9 cellular contexts compared by ENCODE assay signal in genomic region chr20:38673731-38674177, GRCh38. TPM values are rescaled to one million over a fixed set of nuclear protein-coding genes. Genes with fewer than 3 reads are reported as not detected.
DNase-seq lines count a peak whose midpoint lies in the region; ATAC-seq, FAIRE-seq and TF ChIP-seq lines count a peak whose summit lies in the region.
"Had no signal": no experiment of that assay in that cellular context is flagged by ENCODE, and none has a peak within 500 bp of the region (broad histone marks: within the 10 kb centered on the region; RNA-seq: fewer than 3 reads in every experiment).

No MANE protein-coding gene starts in this region.

- no peaks in the 10 kb centered on the region for H3K4me1 ChIP-seq in mesendoderm (ENCODE audit: control insufficient read depth, low read depth, low read length)

- no peak overlapping the region for H2BK15ac ChIP-seq in mesendoderm (replicated peaks; ENCODE audit: low read depth)

- H3K56ac ChIP-seq in mesendoderm (ENCODE audit: low read length), result peak overlapping the region; percentile 83

- H3K4me3 ChIP-seq in GM12864 (ENCODE audit: low read depth, low read length) (peak overlapping the region; percentile 58), mesendoderm (ENCODE audit: low read length) (peak overlapping the region; percentile 53)
- H3K4me3 ChIP-seq in Jurkat, Clone E6-1 (ENCODE audit: low read length), result peak overlapping the region; percentile 73

- no peak overlapping the region for H2AK5ac ChIP-seq in mesendoderm (ENCODE audit: low read length)

- peak overlapping the region; percentile 72 for H3K4me2 ChIP-seq in mesendoderm (ENCODE audit: low read length)

- H4K8ac ChIP-seq in mesendoderm (ENCODE audit: low read depth, low read length), result no peak overlapping the region

- DNase-seq in GM12864 (ENCODE audit: low read depth) (no peak), caudate nucleus (lab: John Stamatoyannopoulos, UW) (peak in 9 of 61 donors; percentile 11 to 63 (median 42)), mesendoderm (peak; percentile 64), DMS53 (lab: John Stamatoyannopoulos, UW) (no peak), SHP77 (lab: John Stamatoyannopoulos, UW) (no peak), frontal cortex (ENCODE audit: low spot score in 2 of 2) (no peak)
- DNase-seq in Jurkat, Clone E6-1 (ENCODE audit: low read depth, low spot score), result no peak

- peaks cover 4% of the 10 kb centered on the region for H3K27me3 ChIP-seq in mesendoderm (ENCODE audit: insufficient read depth, low read length, poor library complexity)

- H3K4ac ChIP-seq in mesendoderm (ENCODE audit: low read depth, low read length), result no peak overlapping the region

- no peak overlapping the region for H2BK120ac ChIP-seq in mesendoderm (ENCODE audit: low read depth, low read length)

- H3K79me1 ChIP-seq in mesendoderm (ENCODE audit: low read length), result no peaks in the 10 kb centered on the region

- WGBS in mesendoderm (ENCODE audit: extremely low coverage, insufficient coverage, low lambda C conversion rate), result no CpG with 5 or more reads among the region's 18 CpGs

- FAIRE-seq in frontal cortex (lab: Jason Lieb, UNC), result no peak

- H3K79me2 ChIP-seq in mesendoderm (ENCODE audit: control insufficient read depth, insufficient read depth, low read length), result no peaks in the 10 kb centered on the region

- H3K23ac ChIP-seq in mesendoderm (ENCODE audit: low read length), result no peak overlapping the region

- H3K27ac ChIP-seq in caudate nucleus (ENCODE audit: low read depth, low read length), result peak overlapping the region; percentile 88
- no peak overlapping the region for H3K27ac ChIP-seq in mesendoderm (ENCODE audit: low read depth, low read length)

- peak overlapping the region; percentile 64 for H3K9ac ChIP-seq in mesendoderm (ENCODE audit: low read length)

- no peaks in the 10 kb centered on the region for H3K36me3 ChIP-seq in mesendoderm (ENCODE audit: control insufficient read depth, insufficient read depth, low read length)

- no peak for ATAC-seq in GM19455 (IDR thresholded peaks at IDR 0.05; ENCODE audit: unreplicated experiment)

- no peak overlapping the region for H4K5ac ChIP-seq in mesendoderm (ENCODE audit: low read length)

- H2BK5ac ChIP-seq in mesendoderm (ENCODE audit: low read length), result no peak overlapping the region

- H3K18ac ChIP-seq in mesendoderm (ENCODE audit: low read length), result no peak overlapping the region

- TF ChIP-seq CTCF in GM12864 (IDR thresholded peaks at IDR 0.05; ENCODE audit: low read depth, low read length, missing control alignments), result no peak

RNA-seq across cellular contexts. Expression of gene SLC32A1, which starts 50.5 kb away (rescaled TPM):
- polyA plus RNA-seq in Jurkat, Clone E6-1 (2012; ENCODE audit: insufficient read depth, insufficient read length), result not detected
- polyA plus RNA-seq in mesendoderm (2013, experiment 1 of 2), result 0.10 TPM
- polyA plus RNA-seq in mesendoderm (2013, experiment 2 of 2), result 0.11 TPM
- 7.7 TPM for total RNA-seq in frontal cortex
- total RNA-seq: SK-MEL-5 had no signal
